ENCODE assay signal across 2 cellular contexts in the genomic region with DNA sequence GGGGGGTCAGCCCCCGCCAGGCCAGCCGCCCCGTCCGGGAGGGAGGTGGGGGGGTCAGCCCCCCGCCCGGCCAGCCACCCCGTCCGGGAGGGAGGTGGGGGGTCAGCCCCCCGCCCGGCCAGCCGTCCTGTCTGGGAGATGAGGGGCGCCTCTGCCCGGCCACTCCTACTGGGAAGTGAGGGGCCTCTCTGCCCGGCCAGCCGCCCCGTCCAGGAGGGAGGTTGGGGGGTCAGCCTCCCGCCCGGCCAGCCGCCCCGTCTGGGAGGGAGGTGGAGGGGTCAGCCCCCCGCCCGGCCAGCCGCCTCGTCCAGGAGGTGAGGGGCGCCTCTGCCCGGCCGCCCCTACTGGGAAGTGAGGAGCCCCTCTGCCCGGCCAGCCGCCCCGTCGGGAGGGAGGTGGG. TPM values are rescaled to one million over a fixed set of nuclear protein-coding genes. Genes with fewer than 3 reads are reported as not detected.
DNase-seq lines count a peak whose midpoint lies in the region; FAIRE-seq and TF ChIP-seq lines count a peak whose summit lies in the region.
"Not testable (repeated sequence)": the region's sequence is repeated elsewhere in the genome, so short reads cannot be mapped to it uniquely, and the experiment has no call there.

No MANE protein-coding gene starts in this region.

- intact Hi-C loops in kidney (cut with DNase I) = not testable (repeated sequence)

- not testable (repeated sequence) for FAIRE-seq in kidney (lab: Jason Lieb, UNC)

- not testable (repeated sequence) for TF ChIP-seq CTCF in glutamatergic neuron (IDR thresholded peaks at IDR 0.05; ENCODE audit: partially characterized antibody, unreplicated experiment); kidney (IDR thresholded peaks at IDR 0.05; ENCODE audit: borderline replicate concordance, extremely low read depth, insufficient read depth)

- H3K4me1 ChIP-seq in kidney (ENCODE audit: control insufficient read depth in 1 of 2, insufficient read depth in 1 of 2, low read depth in 1 of 2, low read length in 2 of 2) = not testable (repeated sequence)

- not testable (repeated sequence) for H3K27ac Mint-ChIP-seq in glutamatergic neuron (ENCODE audit: unreplicated experiment)

- H3K9me3 ChIP-seq in kidney (ENCODE audit: control insufficient read depth in 1 of 2, low read length in 2 of 2) = not testable (repeated sequence)

- H3K27ac ChIP-seq in kidney (ENCODE audit: low read depth in 2 of 2, low read length in 2 of 2) = not testable (repeated sequence)

- DNase-seq in glutamatergic neuron = peak; percentile 17
- peak; percentile 67 for DNase-seq in kidney

- H3K9me3 Mint-ChIP-seq in glutamatergic neuron (ENCODE audit: unreplicated experiment) = not testable (repeated sequence)

- H3K4me1 Mint-ChIP-seq in glutamatergic neuron (ENCODE audit: low read depth, unreplicated experiment) = not testable (repeated sequence)

- not testable (repeated sequence) for H3K36me3 ChIP-seq in kidney (ENCODE audit: control insufficient read depth in 1 of 2, insufficient read depth in 2 of 2, low read length in 2 of 2)

- not testable (repeated sequence) for H3K4me3 ChIP-seq in kidney (ENCODE audit: low read length in 2 of 2)

- H3K27me3 Mint-ChIP-seq in glutamatergic neuron (ENCODE audit: unreplicated experiment) = not testable (repeated sequence)

- not testable (repeated sequence) for H3K36me3 Mint-ChIP-seq in glutamatergic neuron (ENCODE audit: unreplicated experiment)

- not testable (repeated sequence) for H3K9ac ChIP-seq in kidney (ENCODE audit: low read length in 2 of 2)

- H3K4me3 Mint-ChIP-seq in glutamatergic neuron (ENCODE audit: unreplicated experiment) = not testable (repeated sequence)

RNA-seq across cellular contexts. Expression of a gene that starts 5.4 kb away (rescaled TPM):
- total RNA-seq in glutamatergic neuron (ENCODE audit: unreplicated experiment) (18.0 TPM), kidney (10.2 TPM)
- polyA plus RNA-seq in kidney (ENCODE audit: insufficient read depth, low read depth, low replicate concordance) = 4.3 TPM

RNA-seq across cellular contexts. Expression of a gene that starts 5.7 kb away (rescaled TPM):
- total RNA-seq in glutamatergic neuron (ENCODE audit: unreplicated experiment) (106 TPM), kidney (116 TPM)
- 22.3 TPM for polyA plus RNA-seq in kidney (ENCODE audit: insufficient read depth, low read depth, low replicate concordance)
